Comparison of ENCODE assay signal across 8 cellular contexts in genomic region chr19:44746946-44747738, GRCh38. TPM values are rescaled to one million over a fixed set of nuclear protein-coding genes. Genes with fewer than 3 reads are reported as not detected.
A peak's percentile ranks its signal among the peaks of the same experiment; 100 is the strongest.
DNase-seq lines count a peak whose midpoint lies in the region; ATAC-seq and TF ChIP-seq lines count a peak whose summit lies in the region.

No MANE protein-coding gene starts in this region.

- ATAC-seq in HG02798 (IDR thresholded peaks at IDR 0.05; ENCODE audit: poor library complexity, unreplicated experiment): peak; percentile 52

- peaks cover 7% of the 10 kb centered on the region for H3K36me3 ChIP-seq in NT2/D1 (ENCODE audit: insufficient read depth, insufficient read length, low read length)
- H3K36me3 ChIP-seq in muscle layer of colon (ENCODE audit: insufficient read depth, low read length): peaks cover 9% of the 10 kb centered on the region

- H3K9ac ChIP-seq in NT2/D1 (ENCODE audit: insufficient read length, low read depth): peak overlapping the region; percentile 50
- H3K9ac ChIP-seq in muscle layer of colon (ENCODE audit: low read length): peak overlapping the region; percentile 64

- DNase-seq in GM10248 (ENCODE audit: extremely low spot score): peak; percentile 88
- DNase-seq in NT2/D1 (ENCODE audit: low read depth, low spot score): peak; percentile 56
- peak; percentile 96 for DNase-seq in activated T-cell treated with anti-CD3 and anti-CD28 coated beads, Interleukin-2, amount 50 U/mL, for 1 hour
- DNase-seq in epithelial cell of proximal tubule (ENCODE audit: low read depth): no peak
- DNase-seq in stimulated activated CD8-positive, alpha-beta memory T cell treated with anti-CD3 and anti-CD28 coated beads, Interleukin-7, amount 100 ng/mL, for 1 hour (ENCODE audit: low read depth in 2 of 2): peak; percentile 77 to 88
- DNase-seq in SKM-1 treated with dmso at 0.1 percent for 144 hours (lab: John Stamatoyannopoulos, UW; ENCODE audit: unreplicated experiment): no peak

- CTCF ChIA-PET in GM10248 (lab: Yijun Ruan, JAX): interaction anchor here (0.7 kb wide), 1 partner anchor 23 kb away, joined by 3 read pairs; no protein-coding TSS in a partner anchor

- H3K27me3 ChIP-seq in NT2/D1 (ENCODE audit: insufficient read depth, insufficient read length): peaks cover 39% of the 10 kb centered on the region
- no peaks in the 10 kb centered on the region for H3K27me3 ChIP-seq in muscle layer of colon (ENCODE audit: control insufficient read depth in 1 of 2, insufficient read depth in 2 of 2, low read length in 2 of 2)

- peak overlapping the region; percentile 99 for H3K27ac ChIP-seq in muscle layer of colon (ENCODE audit: low read depth, low read length)

- H3K9me3 ChIP-seq in NT2/D1 (ENCODE audit: insufficient read depth, low read length) (no peaks in the 10 kb centered on the region), muscle layer of colon (ENCODE audit: low read length) (no peaks in the 10 kb centered on the region)

- H3K4me1 ChIP-seq in NT2/D1 (ENCODE audit: insufficient read depth, insufficient read length) (peaks cover 7% of the 10 kb centered on the region), muscle layer of colon (ENCODE audit: insufficient read depth, low read length) (peaks cover 58% of the 10 kb centered on the region)

- TF ChIP-seq CTCF in GM10248 (IDR thresholded peaks at IDR 0.05; ENCODE audit: control extremely low read depth, extremely low read depth, low read depth, missing control alignments) (no peak), epithelial cell of proximal tubule (conservative IDR thresholded peaks at IDR 0.05; ENCODE audit: low read depth, low read length) (no peak)

- POLR2A ChIA-PET in GM10248 (lab: Yijun Ruan, JAX): no interaction called here

- H3K4me3 ChIP-seq in NT2/D1 (ENCODE audit: insufficient read length, low read depth) (peak overlapping the region; percentile 39), epithelial cell of proximal tubule (ENCODE audit: low read depth, low read length) (peak overlapping the region; percentile 51), muscle layer of colon (ENCODE audit: low read depth in 1 of 2, low read length in 2 of 2) (peak overlapping the region; percentile 66 to 71)

RNA-seq across cellular contexts. Expression of gene BCL3, which starts 1.4 kb away (rescaled TPM):
- total RNA-seq in epithelial cell of proximal tubule: 32.4 and 49.3 TPM in 2 replicates

RNA-seq across cellular contexts. Expression of gene CBLC, which starts 30.5 kb away (rescaled TPM):
- 16.1 and 27.2 TPM in 2 replicates for total RNA-seq in epithelial cell of proximal tubule

RNA-seq across cellular contexts. Expression of gene CEACAM16, which starts 48.2 kb away (rescaled TPM):
- not detected in 2 replicates for total RNA-seq in epithelial cell of proximal tubule

Comparison
In these comparisons a context has a peak if more than half of its experiments do, and no peak if none do; other contexts are left out.
1. DNase-seq: peak in GM10248 (single experiment), NT2/D1 (single experiment), activated T-cell treated with anti-CD3 and anti-CD28 coated beads, Interleukin-2, amount 50 U/mL, for 1 hour (single experiment) and stimulated activated CD8-positive, alpha-beta memory T cell treated with anti-CD3 and anti-CD28 coated beads, Interleukin-7, amount 100 ng/mL, for 1 hour (2 of 2); none in epithelial cell of proximal tubule (single experiment) and SKM-1 treated with dmso at 0.1 percent for 144 hours (single experiment).
2. Peak in every context shown above with its lines, with median percentiles within 50 percentile points of each other: H3K4me3 ChIP-seq.